27 cellular contexts compared by ENCODE assay signal in genomic region chr2:241818943-241819270, GRCh38. TPM values are rescaled to one million over a fixed set of nuclear protein-coding genes. Genes with fewer than 3 reads are reported as not detected.
DNase-seq lines count a peak whose midpoint lies in the region; ATAC-seq and TF ChIP-seq lines count a peak whose summit lies in the region.
"Had no signal": no experiment of that assay in that cellular context is flagged by ENCODE, and none has a peak within 500 bp of the region (broad histone marks: within the 10 kb centered on the region; RNA-seq: fewer than 3 reads in every experiment).

No MANE protein-coding gene starts in this region.

- no peak overlapping the region for H3K4me3 ChIP-seq in left ventricle myocardium inferior
- H3K4me3 ChIP-seq in colonic mucosa: no peak overlapping the region
- H3K4me3 ChIP-seq in mucosa of descending colon: no peak overlapping the region
- no peak overlapping the region for H3K4me3 ChIP-seq in transverse colon
- H3K4me3 ChIP-seq: ascending aorta, GM23248 had no signal

- H3K4me1 ChIP-seq in left ventricle myocardium inferior (peaks cover 8% of the 10 kb centered on the region), colonic mucosa (peaks cover 4% of the 10 kb centered on the region), mucosa of descending colon (ENCODE audit: low read depth) (peaks cover 15% of the 10 kb centered on the region), transverse colon (peaks cover 4 to 21% (median 12%) of the 10 kb centered on the region in 4 donors)
- H3K4me1 ChIP-seq: ascending aorta had no signal

- 49% methylated on average over 10 of the region's 10 CpGs; no CpG with 5 or more reads in 1 of the 2 donors for WGBS in transverse colon (ENCODE audit: low coverage in 1 of 2), 2 donors

- ATAC-seq in left cardiac atrium (no peak), mucosa of descending colon (peak; percentile 64), HG03378 (IDR thresholded peaks at IDR 0.05; ENCODE audit: unreplicated experiment) (no peak)
- ATAC-seq: right cardiac atrium had no signal

- H3K36me3 ChIP-seq in left ventricle myocardium inferior (no peaks in the 10 kb centered on the region), colonic mucosa (no peaks in the 10 kb centered on the region), mucosa of descending colon (ENCODE audit: low read depth) (no peaks in the 10 kb centered on the region), transverse colon (no peaks in the 10 kb centered on the region)
- H3K36me3 ChIP-seq: ascending aorta, WERI-Rb-1 had no signal

- peaks cover 8% of the 10 kb centered on the region for H3K27me3 ChIP-seq in left ventricle myocardium inferior (ENCODE audit: low read depth)
- H3K27me3 ChIP-seq in colonic mucosa: no peaks in the 10 kb centered on the region
- peaks cover 3% of the 10 kb centered on the region for H3K27me3 ChIP-seq in transverse colon

- no peaks in the 10 kb centered on the region for H3K9me3 ChIP-seq in left ventricle myocardium inferior (replicated peaks)
- no peaks in the 10 kb centered on the region for H3K9me3 ChIP-seq in colonic mucosa
- no peaks in the 10 kb centered on the region for H3K9me3 ChIP-seq in mucosa of descending colon
- H3K9me3 ChIP-seq in transverse colon: no peaks in the 10 kb centered on the region
- H3K9me3 ChIP-seq: ascending aorta had no signal

- no peak overlapping the region for H3K9ac ChIP-seq in colonic mucosa (ENCODE audit: low read depth in 2 of 2, low read length in 2 of 2)
- H3K9ac ChIP-seq: GM23248 had no signal

- TF ChIP-seq CTCF in left ventricle myocardium inferior (IDR thresholded peaks at IDR 0.05; ENCODE audit: borderline replicate concordance) (no peak), colonic mucosa (IDR thresholded peaks at IDR 0.05) (no peak), mucosa of descending colon (IDR thresholded peaks at IDR 0.05) (no peak), transverse colon (IDR thresholded peaks at IDR 0.05) (no peak)

- no peak for TF ChIP-seq POLR2A in transverse colon (IDR thresholded peaks at IDR 0.05)

- intact Hi-C loops in left cardiac atrium (cut with DNase I): no loop called here
- intact Hi-C loops in left ventricle myocardium inferior (cut with micrococcal nuclease): no loop called here
- intact Hi-C loops in colonic mucosa (cut with DNase I): no loop called here
- intact Hi-C loops in mucosa of descending colon (cut with DNase I, micrococcal nuclease): no loop called here
- intact Hi-C loops in transverse colon (cut with DNase I; ENCODE audit: low total_unique reads): no loop called here

- peak; percentile 12 for DNase-seq in left cardiac atrium
- DNase-seq in left ventricle myocardium inferior: no peak
- peak; percentile 41 for DNase-seq in colonic mucosa
- peak; percentile 56 to 80 (median 75) for DNase-seq in mucosa of descending colon
- DNase-seq in transverse colon: peak; percentile 72
- no peak for DNase-seq in NK-92 treated with Interleukin-12 subunit alpha and Interleukin-12 subunit beta, amount 100 ng/mL, for 24 hours (lab: John Stamatoyannopoulos, UW)
- DNase-seq in occipital lobe (lab: John Stamatoyannopoulos, UW): no peak
- DNase-seq: activated CD4-positive, alpha-beta T cell treated with anti-CD3 and anti-CD28 coated beads, Interleukin-2, amount 10 ng/mL, durations not matched to agents 7 days and 5 days; central memory CD4-positive, alpha-beta T cell; COR-L47; dermis blood vessel endothelial cell; DND-41; GM23248; mesendoderm; naive B cell; NCI-H2081; SHP77; T-helper 9 cell; WERI-Rb-1 had no signal

- no peak overlapping the region for H3K27ac ChIP-seq in left ventricle myocardium inferior (replicated peaks)
- H3K27ac ChIP-seq in colonic mucosa: no peak overlapping the region
- no peak overlapping the region for H3K27ac ChIP-seq in transverse colon
- H3K27ac ChIP-seq: ascending aorta, GM23248, WERI-Rb-1 had no signal

- in situ Hi-C loops in transverse colon (cut with MboI; ENCODE audit: low pct_ligation_motif_present in 1 of 4, low pct_unique_long_range_greater_than_20kb in 1 of 4, low sequenced_read_pairs in 3 of 4): no loop called here

- no peak for TF ChIP-seq EP300 in transverse colon (IDR thresholded peaks at IDR 0.05; ENCODE audit: low read depth)

RNA-seq across cellular contexts. Expression of gene NEU4, which starts 9.9 kb away (rescaled TPM):
- total RNA-seq in left cardiac atrium: under 1 TPM; 0.16 to 0.38 TPM
- not detected for total RNA-seq in left ventricle myocardium inferior
- 10 to 100 TPM; 36.9 to 84.5 TPM for total RNA-seq in colonic mucosa
- total RNA-seq in mucosa of descending colon: 10 to 100 TPM; 41.4 to 72.5 (median 71.0) TPM
- 100 to 1,000 TPM in 2 of 4 donors, 10 to 100 TPM in 2; 58.1 to 195 (median 93.9) TPM for total RNA-seq in transverse colon
- total RNA-seq in occipital lobe: 0.31 TPM
- total RNA-seq: ascending aorta, B cell, dermis blood vessel endothelial cell, endothelial cell of umbilical vein, GM23248, kidney epithelial cell, osteocyte had no signal

RNA-seq across cellular contexts. Expression of gene PDCD1, which starts 39.8 kb away (rescaled TPM):
- total RNA-seq in left cardiac atrium (1 to 10 TPM; 1.2 to 1.5 TPM), left ventricle myocardium inferior (3.3 TPM), colonic mucosa (under 1 TPM; 0.21 to 0.35 TPM), mucosa of descending colon (under 1 TPM in 2 of 3 donors, not detected in 1; 0.13 to 0.70 TPM), transverse colon (under 1 TPM in 2 of 4 donors, not detected in 2; 0.55 to 0.64 TPM), occipital lobe (not detected)
- total RNA-seq: ascending aorta, dermis blood vessel endothelial cell, endothelial cell of umbilical vein, GM23248, osteocyte, urinary bladder had no signal

RNA-seq across cellular contexts. Expression of gene GAL3ST2, which starts 42.3 kb away (rescaled TPM):
- total RNA-seq in left cardiac atrium: under 1 TPM in 1 of 2 donors, not detected in 1; 0.44 TPM
- not detected for total RNA-seq in left ventricle myocardium inferior
- total RNA-seq in colonic mucosa: 10 to 100 TPM; 34.2 to 70.2 TPM
- 10 to 100 TPM; 15.1 to 46.5 (median 42.4) TPM for total RNA-seq in mucosa of descending colon
- 100 to 1,000 TPM in 1 of 4 donors, 10 to 100 TPM in 3; 50.8 to 364 (median 76.0) TPM for total RNA-seq in transverse colon
- total RNA-seq in occipital lobe: 0.16 TPM
- total RNA-seq: activated CD4-positive, alpha-beta T cell treated with anti-CD3 and anti-CD28 coated beads, Interleukin-2, amount 10 ng/mL, durations not matched to agents 7 days and 5 days; ascending aorta; B cell; dermis blood vessel endothelial cell; endothelial cell of umbilical vein; GM23248; kidney epithelial cell; urinary bladder had no signal

RNA-seq across cellular contexts. Expression of gene RTP5, which starts 50.6 kb away (rescaled TPM):
- total RNA-seq in left cardiac atrium (under 1 TPM in 1 of 2 donors, not detected in 1; 0.12 TPM), left ventricle myocardium inferior (not detected), colonic mucosa (not detected), mucosa of descending colon (not detected), transverse colon (under 1 TPM in 1 of 4 donors, not detected in 3; 0.16 TPM), occipital lobe (2.5 TPM)
- total RNA-seq: activated CD4-positive, alpha-beta T cell treated with anti-CD3 and anti-CD28 coated beads, Interleukin-2, amount 10 ng/mL, durations not matched to agents 7 days and 5 days; ascending aorta; B cell; dermis blood vessel endothelial cell; endothelial cell of umbilical vein; GM23248; kidney epithelial cell; osteocyte; right cardiac atrium; urinary bladder had no signal

Comparison
In these comparisons a context has a peak if more than half of its experiments do, and no peak if none do; other contexts are left out.
1. DNase-seq: peak in left cardiac atrium (single experiment), colonic mucosa (single experiment), mucosa of descending colon (3 of 3) and transverse colon (single experiment); none in left ventricle myocardium inferior (single experiment), NK-92 treated with Interleukin-12 subunit alpha and Interleukin-12 subunit beta, amount 100 ng/mL, for 24 hours (single experiment) and occipital lobe (single experiment).
2. RNA of gene NEU4, which starts 9.9 kb away (total RNA-seq): 58.1 to 195 TPM in transverse colon, 36.9 to 84.5 TPM in colonic mucosa and 41.4 to 72.5 TPM in mucosa of descending colon; 0.16 to 0.38 TPM in left cardiac atrium, 0.31 TPM in occipital lobe (single experiment) and not detected in left ventricle myocardium inferior (single experiment); every median in the first group is over 10 times any median in the second.
3. RNA of gene GAL3ST2, which starts 42.3 kb away (total RNA-seq): 50.8 to 364 TPM in transverse colon, 34.2 to 70.2 TPM in colonic mucosa and 15.1 to 46.5 TPM in mucosa of descending colon; 0.44 TPM in left cardiac atrium, 0.16 TPM in occipital lobe (single experiment) and not detected in left ventricle myocardium inferior (single experiment); every median in the first group is over 10 times any median in the second.